In the genomic region with DNA sequence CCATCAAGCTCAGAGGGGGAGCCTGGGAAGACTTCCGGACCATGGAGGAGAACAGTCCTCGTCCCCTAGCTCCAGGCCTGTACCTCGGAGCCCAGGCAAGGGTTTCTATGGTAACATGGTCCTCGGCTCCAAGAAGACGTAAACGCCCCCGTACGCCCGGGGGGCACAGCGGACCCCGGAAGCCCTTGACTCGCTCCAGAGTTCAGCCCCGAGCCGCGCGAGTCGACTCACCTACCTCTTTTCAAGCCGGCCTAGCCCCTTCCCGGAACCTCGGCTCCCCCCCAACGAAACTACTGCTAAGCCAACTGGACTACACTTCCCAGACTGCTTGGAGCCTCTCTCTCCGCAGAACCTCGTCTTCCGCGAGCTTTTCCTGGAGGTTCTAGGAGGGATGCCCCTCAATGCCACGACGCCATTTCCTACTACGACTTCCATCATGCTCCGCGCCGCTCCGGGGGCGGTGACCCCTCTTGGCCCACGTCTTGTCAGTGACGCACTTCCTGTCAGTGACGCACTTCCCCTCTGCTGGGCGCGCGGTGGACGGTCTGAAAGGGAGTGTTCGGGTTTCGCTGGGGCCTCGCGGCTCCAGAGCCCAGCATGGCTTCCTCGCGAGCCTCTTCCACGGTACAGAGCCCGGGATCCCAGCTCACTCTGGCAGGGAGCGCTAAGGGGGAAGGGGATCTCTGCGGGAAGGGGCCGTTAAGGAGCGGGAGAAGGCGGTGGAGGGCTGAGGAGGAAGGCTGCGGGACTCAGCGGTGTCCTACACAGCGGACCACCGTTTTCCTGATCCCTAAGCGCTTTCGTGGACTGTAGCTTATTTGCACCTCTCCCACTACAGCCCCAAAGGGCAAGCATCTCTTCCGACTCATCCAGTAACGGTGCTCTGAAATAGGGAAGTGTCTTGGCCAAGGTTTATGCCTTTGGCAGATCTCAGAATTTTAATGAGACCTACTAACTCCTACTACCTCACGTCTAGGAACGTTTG, we compare ENCODE assay signal across 1 cellular context.
A peak's percentile ranks its signal among the peaks of the same experiment; 100 is the strongest.
TF ChIP-seq lines count a peak whose summit lies in the region.

A gene (minus strand): TSS at position 426 of the 985 bp plus-strand sequence. CDS start 3,065 bp downstream, outside the sequence.
A gene (plus strand): TSS at position 512 of the 985 bp plus-strand sequence. CDS start 86 bp downstream, at position 598.

TF ChIP-seq in HepG2, 621 proteins besides CTCF, POLR2A, EP300 and RAD21 (continued from another document and continues in another):
- peak; percentile 81 for TF ChIP-seq SAFB2 (CRISPR knock-in tag; IDR thresholded peaks at IDR 0.05; ENCODE audit: borderline replicate concordance, low read depth)
- peak; percentile 75; the same call in 1 of the 2 replicates for TF ChIP-seq KDM5B (CRISPR knock-in tag; IDR thresholded peaks at IDR 0.05; ENCODE audit: borderline replicate concordance)
- no peak for TF ChIP-seq PAF1 (CRISPR knock-in tag; IDR thresholded peaks at IDR 0.05)
- TF ChIP-seq FOSL2 (CRISPR knock-in tag; IDR thresholded peaks at IDR 0.05): peak; percentile 64
- peak; percentile 98 for TF ChIP-seq ATF1 (CRISPR knock-in tag; IDR thresholded peaks at IDR 0.05)
- peak; percentile 14; the same call in 1 of the 2 replicates for TF ChIP-seq FOXC1 (CRISPR knock-in tag; IDR thresholded peaks at IDR 0.05; ENCODE audit: borderline replicate concordance)
- TF ChIP-seq ZNF607 (CRISPR knock-in tag; IDR thresholded peaks at IDR 0.05; ENCODE audit: borderline replicate concordance): 0 out of 2 replicates have a peak, but pooled peaks have one; percentile 27
- TF ChIP-seq ZNF282 (IDR thresholded peaks at IDR 0.05; ENCODE audit: partially characterized antibody): no peak
- TF ChIP-seq ZNF543 (CRISPR knock-in tag; IDR thresholded peaks at IDR 0.05): 0 out of 2 replicates have a peak, but pooled peaks have one; percentile 25
- TF ChIP-seq, protein P1, sequence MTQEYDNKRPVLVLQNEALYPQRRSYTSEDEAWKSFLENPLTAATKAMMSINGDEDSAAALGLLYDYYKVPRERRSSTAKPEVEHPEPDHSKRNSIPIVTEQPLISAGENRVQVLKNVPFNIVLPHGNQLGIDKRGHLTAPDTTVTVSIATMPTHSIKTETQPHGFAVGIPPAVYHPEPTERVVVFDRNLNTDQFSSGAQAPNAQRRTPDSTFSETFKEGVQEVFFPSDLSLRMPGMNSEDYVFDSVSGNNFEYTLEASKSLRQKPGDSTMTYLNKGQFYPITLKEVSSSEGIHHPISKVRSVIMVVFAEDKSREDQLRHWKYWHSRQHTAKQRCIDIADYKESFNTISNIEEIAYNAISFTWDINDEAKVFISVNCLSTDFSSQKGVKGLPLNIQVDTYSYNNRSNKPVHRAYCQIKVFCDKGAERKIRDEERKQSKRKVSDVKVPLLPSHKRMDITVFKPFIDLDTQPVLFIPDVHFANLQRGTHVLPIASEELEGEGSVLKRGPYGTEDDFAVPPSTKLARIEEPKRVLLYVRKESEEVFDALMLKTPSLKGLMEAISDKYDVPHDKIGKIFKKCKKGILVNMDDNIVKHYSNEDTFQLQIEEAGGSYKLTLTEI (CRISPR knock-in tag; conservative IDR thresholded peaks at IDR 0.05): no peak
- peak; percentile 82; the same call in 1 of the 2 replicates for TF ChIP-seq SMAD1 (CRISPR knock-in tag; IDR thresholded peaks at IDR 0.05; ENCODE audit: borderline replicate concordance, low read depth)
- no peak for TF ChIP-seq ZNF674 (CRISPR knock-in tag; IDR thresholded peaks at IDR 0.05; ENCODE audit: low read depth)
- peak; percentile 90 for TF ChIP-seq ZNF501 (CRISPR knock-in tag; IDR thresholded peaks at IDR 0.05)
- TF ChIP-seq, protein P2, sequence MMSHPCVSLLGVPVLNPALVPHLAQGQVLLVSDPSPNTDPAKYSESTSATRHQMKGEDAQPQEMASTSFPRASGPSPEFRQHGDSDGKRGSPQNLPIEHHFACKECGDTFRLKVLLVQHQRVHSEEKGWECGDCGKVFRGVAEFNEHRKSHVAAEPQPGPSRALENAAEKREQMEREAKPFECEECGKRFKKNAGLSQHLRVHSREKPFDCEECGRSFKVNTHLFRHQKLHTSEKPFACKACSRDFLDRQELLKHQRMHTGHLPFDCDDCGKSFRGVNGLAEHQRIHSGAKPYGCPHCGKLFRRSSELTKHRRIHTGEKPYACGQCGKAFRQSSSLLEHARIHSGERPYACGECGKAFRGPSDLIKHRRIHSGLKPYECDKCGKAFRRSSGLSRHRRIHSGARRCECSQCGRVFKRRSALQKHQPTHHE (CRISPR knock-in tag; IDR thresholded peaks at IDR 0.05; ENCODE audit: borderline replicate concordance): peak; percentile 70; the same call in 1 of the 2 replicates
- peak; percentile 57 for TF ChIP-seq NR2F6 (IDR thresholded peaks at IDR 0.05)
- peak; percentile 75; the same call in 1 of the 2 replicates for TF ChIP-seq NR2F6 (CRISPR knock-in tag; IDR thresholded peaks at IDR 0.05)
- TF ChIP-seq, protein P3, sequence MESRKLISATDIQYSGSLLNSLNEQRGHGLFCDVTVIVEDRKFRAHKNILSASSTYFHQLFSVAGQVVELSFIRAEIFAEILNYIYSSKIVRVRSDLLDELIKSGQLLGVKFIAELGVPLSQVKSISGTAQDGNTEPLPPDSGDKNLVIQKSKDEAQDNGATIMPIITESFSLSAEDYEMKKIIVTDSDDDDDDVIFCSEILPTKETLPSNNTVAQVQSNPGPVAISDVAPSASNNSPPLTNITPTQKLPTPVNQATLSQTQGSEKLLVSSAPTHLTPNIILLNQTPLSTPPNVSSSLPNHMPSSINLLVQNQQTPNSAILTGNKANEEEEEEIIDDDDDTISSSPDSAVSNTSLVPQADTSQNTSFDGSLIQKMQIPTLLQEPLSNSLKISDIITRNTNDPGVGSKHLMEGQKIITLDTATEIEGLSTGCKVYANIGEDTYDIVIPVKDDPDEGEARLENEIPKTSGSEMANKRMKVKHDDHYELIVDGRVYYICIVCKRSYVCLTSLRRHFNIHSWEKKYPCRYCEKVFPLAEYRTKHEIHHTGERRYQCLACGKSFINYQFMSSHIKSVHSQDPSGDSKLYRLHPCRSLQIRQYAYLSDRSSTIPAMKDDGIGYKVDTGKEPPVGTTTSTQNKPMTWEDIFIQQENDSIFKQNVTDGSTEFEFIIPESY (CRISPR knock-in tag; IDR thresholded peaks at IDR 0.05): no peak
- TF ChIP-seq ZNF138 (CRISPR knock-in tag; IDR thresholded peaks at IDR 0.05; ENCODE audit: low read depth): peak; percentile 72; the same call in 1 of the 2 replicates
- TF ChIP-seq, protein P4, sequence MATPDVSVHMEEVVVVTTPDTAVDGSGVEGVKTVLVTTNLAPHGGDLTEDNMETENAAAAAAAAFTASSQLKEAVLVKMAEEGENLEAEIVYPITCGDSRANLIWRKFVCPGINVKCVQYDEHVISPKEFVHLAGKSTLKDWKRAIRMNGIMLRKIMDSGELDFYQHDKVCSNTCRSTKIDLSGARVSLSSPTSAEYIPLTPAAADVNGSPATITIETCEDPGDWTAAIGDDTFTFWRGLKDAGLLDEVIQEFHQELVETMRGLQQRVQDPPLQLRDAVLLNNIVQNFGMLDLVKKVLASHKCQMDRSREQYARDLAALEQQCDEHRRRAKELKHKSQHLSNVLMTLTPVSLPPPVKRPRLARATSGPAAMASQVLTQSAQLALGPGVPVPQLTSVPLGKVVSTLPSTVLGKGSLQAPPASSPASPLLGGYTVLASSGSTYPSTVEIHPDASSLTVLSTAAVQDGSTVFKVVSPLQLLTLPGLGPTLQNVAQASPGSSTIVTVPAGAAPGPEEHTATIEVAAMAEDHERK (CRISPR knock-in tag; IDR thresholded peaks at IDR 0.05; ENCODE audit: low read depth): peak; percentile 38; the same call in 1 of the 2 replicates
- peak; percentile 44; the same call in 1 of the 2 replicates for TF ChIP-seq ZNF331 (CRISPR knock-in tag; IDR thresholded peaks at IDR 0.05)
- peak; percentile 94 for TF ChIP-seq GABPA (IDR thresholded peaks at IDR 0.05; ENCODE audit: low read depth, low read length)
- peak; percentile 99 for TF ChIP-seq GABPA (CRISPR knock-in tag; IDR thresholded peaks at IDR 0.05; ENCODE audit: low read depth)
- no peak for TF ChIP-seq ZFP1 (CRISPR knock-in tag; IDR thresholded peaks at IDR 0.05)
- peak; percentile 82 for TF ChIP-seq RXRB (CRISPR knock-in tag; IDR thresholded peaks at IDR 0.05; ENCODE audit: borderline replicate concordance)
- peak; percentile 28; the same call in 1 of the 2 replicates for TF ChIP-seq NFKB2 (CRISPR knock-in tag; IDR thresholded peaks at IDR 0.05; ENCODE audit: borderline replicate concordance)
- 0 out of 2 replicates have a peak, but pooled peaks have one; percentile 39 for TF ChIP-seq ZIK1 (CRISPR knock-in tag; IDR thresholded peaks at IDR 0.05; ENCODE audit: borderline replicate concordance, low read depth)
- peak; percentile 52; the same call in 1 of the 2 replicates for TF ChIP-seq ZNF160 (CRISPR knock-in tag; IDR thresholded peaks at IDR 0.05)
- peak; percentile 87 for TF ChIP-seq ELF3 (CRISPR knock-in tag; IDR thresholded peaks at IDR 0.05)
- no peak for TF ChIP-seq TBX3 (IDR thresholded peaks at IDR 0.05; ENCODE audit: borderline replicate concordance)
- TF ChIP-seq, protein P5, sequence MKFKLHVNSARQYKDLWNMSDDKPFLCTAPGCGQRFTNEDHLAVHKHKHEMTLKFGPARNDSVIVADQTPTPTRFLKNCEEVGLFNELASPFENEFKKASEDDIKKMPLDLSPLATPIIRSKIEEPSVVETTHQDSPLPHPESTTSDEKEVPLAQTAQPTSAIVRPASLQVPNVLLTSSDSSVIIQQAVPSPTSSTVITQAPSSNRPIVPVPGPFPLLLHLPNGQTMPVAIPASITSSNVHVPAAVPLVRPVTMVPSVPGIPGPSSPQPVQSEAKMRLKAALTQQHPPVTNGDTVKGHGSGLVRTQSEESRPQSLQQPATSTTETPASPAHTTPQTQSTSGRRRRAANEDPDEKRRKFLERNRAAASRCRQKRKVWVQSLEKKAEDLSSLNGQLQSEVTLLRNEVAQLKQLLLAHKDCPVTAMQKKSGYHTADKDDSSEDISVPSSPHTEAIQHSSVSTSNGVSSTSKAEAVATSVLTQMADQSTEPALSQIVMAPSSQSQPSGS (CRISPR knock-in tag; IDR thresholded peaks at IDR 0.05): peak; percentile 78
- TF ChIP-seq ZNF605 (CRISPR knock-in tag; IDR thresholded peaks at IDR 0.05): peak; percentile 42
- peak; percentile 40; the same call in 1 of the 2 replicates for TF ChIP-seq RFX1 (IDR thresholded peaks at IDR 0.05)
- TF ChIP-seq NFYC (CRISPR knock-in tag; IDR thresholded peaks at IDR 0.05): peak; percentile 59; the same call in 1 of the 2 replicates
- TF ChIP-seq JUN (CRISPR knock-in tag; IDR thresholded peaks at IDR 0.05): peak; percentile 65
- 0 out of 2 replicates have a peak, but pooled peaks have one; percentile 71 for TF ChIP-seq WIZ (CRISPR knock-in tag; IDR thresholded peaks at IDR 0.05)
- peak; percentile 60; the same call in 1 of the 2 replicates for TF ChIP-seq ZNF33B (CRISPR knock-in tag; IDR thresholded peaks at IDR 0.05)
- TF ChIP-seq ZNF766 (CRISPR knock-in tag; IDR thresholded peaks at IDR 0.05; ENCODE audit: borderline replicate concordance): 0 out of 2 replicates have a peak, but pooled peaks have one; percentile 28
- peak; percentile 10; the same call in 1 of the 2 replicates for TF ChIP-seq FOXO1 (CRISPR knock-in tag; IDR thresholded peaks at IDR 0.05)
- TF ChIP-seq, protein P6, sequence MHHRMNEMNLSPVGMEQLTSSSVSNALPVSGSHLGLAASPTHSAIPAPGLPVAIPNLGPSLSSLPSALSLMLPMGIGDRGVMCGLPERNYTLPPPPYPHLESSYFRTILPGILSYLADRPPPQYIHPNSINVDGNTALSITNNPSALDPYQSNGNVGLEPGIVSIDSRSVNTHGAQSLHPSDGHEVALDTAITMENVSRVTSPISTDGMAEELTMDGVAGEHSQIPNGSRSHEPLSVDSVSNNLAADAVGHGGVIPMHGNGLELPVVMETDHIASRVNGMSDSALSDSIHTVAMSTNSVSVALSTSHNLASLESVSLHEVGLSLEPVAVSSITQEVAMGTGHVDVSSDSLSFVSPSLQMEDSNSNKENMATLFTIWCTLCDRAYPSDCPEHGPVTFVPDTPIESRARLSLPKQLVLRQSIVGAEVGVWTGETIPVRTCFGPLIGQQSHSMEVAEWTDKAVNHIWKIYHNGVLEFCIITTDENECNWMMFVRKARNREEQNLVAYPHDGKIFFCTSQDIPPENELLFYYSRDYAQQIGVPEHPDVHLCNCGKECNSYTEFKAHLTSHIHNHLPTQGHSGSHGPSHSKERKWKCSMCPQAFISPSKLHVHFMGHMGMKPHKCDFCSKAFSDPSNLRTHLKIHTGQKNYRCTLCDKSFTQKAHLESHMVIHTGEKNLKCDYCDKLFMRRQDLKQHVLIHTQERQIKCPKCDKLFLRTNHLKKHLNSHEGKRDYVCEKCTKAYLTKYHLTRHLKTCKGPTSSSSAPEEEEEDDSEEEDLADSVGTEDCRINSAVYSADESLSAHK (CRISPR knock-in tag; IDR thresholded peaks at IDR 0.05; ENCODE audit: borderline replicate concordance): no peak
- TF ChIP-seq, protein P7, sequence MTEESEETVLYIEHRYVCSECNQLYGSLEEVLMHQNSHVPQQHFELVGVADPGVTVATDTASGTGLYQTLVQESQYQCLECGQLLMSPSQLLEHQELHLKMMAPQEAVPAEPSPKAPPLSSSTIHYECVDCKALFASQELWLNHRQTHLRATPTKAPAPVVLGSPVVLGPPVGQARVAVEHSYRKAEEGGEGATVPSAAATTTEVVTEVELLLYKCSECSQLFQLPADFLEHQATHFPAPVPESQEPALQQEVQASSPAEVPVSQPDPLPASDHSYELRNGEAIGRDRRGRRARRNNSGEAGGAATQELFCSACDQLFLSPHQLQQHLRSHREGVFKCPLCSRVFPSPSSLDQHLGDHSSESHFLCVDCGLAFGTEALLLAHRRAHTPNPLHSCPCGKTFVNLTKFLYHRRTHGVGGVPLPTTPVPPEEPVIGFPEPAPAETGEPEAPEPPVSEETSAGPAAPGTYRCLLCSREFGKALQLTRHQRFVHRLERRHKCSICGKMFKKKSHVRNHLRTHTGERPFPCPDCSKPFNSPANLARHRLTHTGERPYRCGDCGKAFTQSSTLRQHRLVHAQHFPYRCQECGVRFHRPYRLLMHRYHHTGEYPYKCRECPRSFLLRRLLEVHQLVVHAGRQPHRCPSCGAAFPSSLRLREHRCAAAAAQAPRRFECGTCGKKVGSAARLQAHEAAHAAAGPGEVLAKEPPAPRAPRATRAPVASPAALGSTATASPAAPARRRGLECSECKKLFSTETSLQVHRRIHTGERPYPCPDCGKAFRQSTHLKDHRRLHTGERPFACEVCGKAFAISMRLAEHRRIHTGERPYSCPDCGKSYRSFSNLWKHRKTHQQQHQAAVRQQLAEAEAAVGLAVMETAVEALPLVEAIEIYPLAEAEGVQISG (CRISPR knock-in tag; IDR thresholded peaks at IDR 0.05): peak; percentile 96
- no peak for TF ChIP-seq ZNF253 (CRISPR knock-in tag; IDR thresholded peaks at IDR 0.05; ENCODE audit: borderline replicate concordance)
- no peak; the same call in 1 of the 2 replicates for TF ChIP-seq SIX4 (CRISPR knock-in tag; IDR thresholded peaks at IDR 0.05)
- TF ChIP-seq, protein P8, sequence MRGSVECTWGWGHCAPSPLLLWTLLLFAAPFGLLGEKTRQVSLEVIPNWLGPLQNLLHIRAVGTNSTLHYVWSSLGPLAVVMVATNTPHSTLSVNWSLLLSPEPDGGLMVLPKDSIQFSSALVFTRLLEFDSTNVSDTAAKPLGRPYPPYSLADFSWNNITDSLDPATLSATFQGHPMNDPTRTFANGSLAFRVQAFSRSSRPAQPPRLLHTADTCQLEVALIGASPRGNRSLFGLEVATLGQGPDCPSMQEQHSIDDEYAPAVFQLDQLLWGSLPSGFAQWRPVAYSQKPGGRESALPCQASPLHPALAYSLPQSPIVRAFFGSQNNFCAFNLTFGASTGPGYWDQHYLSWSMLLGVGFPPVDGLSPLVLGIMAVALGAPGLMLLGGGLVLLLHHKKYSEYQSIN (CRISPR knock-in tag; IDR thresholded peaks at IDR 0.05; ENCODE audit: borderline replicate concordance): no peak
